Comparison of ENCODE assay signal across 34 cellular contexts in genomic region chr20:37445041-37445440, GRCh38.
"Had no signal": no experiment of that assay in that cellular context is flagged by ENCODE, and none has a peak within 500 bp of the region (broad histone marks: within the 10 kb centered on the region; RNA-seq: fewer than 3 reads in every experiment).

No MANE protein-coding gene starts in this region.

- H3K27ac ChIP-seq: KMS-11 had no signal

- H3K9me3 ChIP-seq: MG63 had no signal

- H3K4me3 ChIP-seq: MG63 had no signal

- DNase-seq: Karpas-422, Kasumi-1, MG63, MM.1S, MV-4-11, NCI-H1048, NCI-H1092, NCI-H1092 treated with DMSO at 0.1 percent for 48 hours, NCI-H1105, NCI-H1105 treated with DMSO at 0.1 percent for 48 hours, NCI-H1417, NCI-H1417 treated with DMSO at 0.1 percent for 48 hours, NCI-H1436, NCI-H1436 treated with DMSO at 0.1 percent for 48 hours, NCI-H146, NCI-H1694, NCI-H1694 treated with DMSO at 0.1 percent for 48 hours, NCI-H187, NCI-H187 treated with DMSO at 0.1 percent for 48 hours, NCI-H1930, NCI-H2029, NCI-H2029 treated with DMSO at 0.1 percent for 48 hours, NCI-H2081, NCI-H2081 treated with DMSO at 0.1 percent for 48 hours, NCI-H2107, NCI-H2171, NCI-H2171 treated with DMSO at 0.1 percent for 48 hours, NCI-H2227 treated with DMSO at 0.1 percent for 48 hours, NCI-H226, NCI-H345, NCI-H446, NCI-H446 treated with DMSO at 0.1 percent for 48 hours, NCI-H510A had no signal

- H3K4me2 ChIP-seq: KMS-11 had no signal

- H3K36me3 ChIP-seq: MG63 had no signal
